Comparison of ENCODE assay signal across 14 cellular contexts in genomic region chr9:14926941-14927624, GRCh38. TPM values are rescaled to one million over a fixed set of nuclear protein-coding genes. Genes with fewer than 3 reads are reported as not detected.
"Had no signal": no experiment of that assay in that cellular context is flagged by ENCODE, and none has a peak within 500 bp of the region (broad histone marks: within the 10 kb centered on the region; RNA-seq: fewer than 3 reads in every experiment).

No MANE protein-coding gene starts in this region.

- H3K4me1 ChIP-seq: body of pancreas had no signal

- H3K27ac ChIP-seq: body of pancreas had no signal

- H3K9me3 ChIP-seq: body of pancreas had no signal

- H3K4me3 ChIP-seq: body of pancreas had no signal

- ATAC-seq: activated CD8-positive, alpha-beta T cell treated with anti-CD3 and anti-CD28 coated beads for 36 hours; body of pancreas; stimulated activated effector memory CD8-positive, alpha-beta T cell treated with anti-CD3 and anti-CD28 coated beads, Interleukin-12 subunit alpha, Interleukin-12 subunit beta, amount 100 ng/mL, for 72 hours had no signal

- H3K27me3 ChIP-seq: body of pancreas had no signal

- DNase-seq: activated B cell treated with CpG ODN at 0.5 μM for 24 hours; activated CD4-positive, alpha-beta T cell treated with anti-CD3 and anti-CD28 coated beads for 48 hours; activated CD8-positive, alpha-beta memory T cell treated with anti-CD3 and anti-CD28 coated beads, Interleukin-2, amount 50 U/mL, for 4 hours; activated CD8-positive, alpha-beta T cell treated with anti-CD3 and anti-CD28 coated beads for 36 hours; activated effector memory CD4-positive, alpha-beta T cell treated with anti-CD3 and anti-CD28 coated beads, Interleukin-2, amount 50 U/mL, for 16 hours; activated T-cell treated with anti-CD3 and anti-CD28 coated beads, Interleukin-2, amount 50 U/mL, for 48 hours; amniotic stem cell; body of pancreas; cortex of kidney; effector CD4-positive, alpha-beta T cell; foreskin melanocyte; kidney glomerular epithelial cell; T-helper 1 cell had no signal

RNA-seq across cellular contexts. Expression of gene FREM1, which starts 16.9 kb away (rescaled TPM):
- total RNA-seq: activated B cell treated with CpG ODN at 0.5 μM for 24 hours; activated CD8-positive, alpha-beta T cell treated with anti-CD3 and anti-CD28 coated beads for 36 hours had no signal
